Comparison of ENCODE assay signal across 8 cellular contexts in the genomic region with DNA sequence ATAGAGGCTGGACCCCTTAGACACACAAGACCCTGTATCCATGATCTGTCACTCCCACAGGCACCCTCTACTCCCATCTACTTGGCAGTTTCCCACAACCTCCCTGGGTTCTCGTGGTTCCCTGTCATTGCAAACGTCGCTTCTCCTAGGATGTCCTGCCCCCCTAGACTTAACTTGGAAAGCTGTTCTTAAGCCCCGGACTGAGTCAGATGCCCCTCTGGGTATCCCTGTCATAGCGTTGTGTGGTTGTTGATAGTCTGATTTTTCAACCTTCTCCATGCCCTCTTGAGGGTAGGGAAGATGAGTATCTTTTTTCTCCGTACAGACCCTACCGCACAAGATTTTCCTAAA. TPM values are rescaled to one million over a fixed set of nuclear protein-coding genes. Genes with fewer than 3 reads are reported as not detected.
DNase-seq lines count a peak whose midpoint lies in the region; ATAC-seq and TF ChIP-seq lines count a peak whose summit lies in the region.

No MANE protein-coding gene starts in this region.

- H3K36me3 Mint-ChIP-seq in activated T-helper 2 cell treated with anti-CD3 and anti-CD28 coated beads, Interferon-gamma antibody, Interleukin-2, Interleukin-4, amounts not matched to agents 10 μg/mL and 5 μg/mL and 100 μg/mL, durations not matched to agents 14 hours and 24 hours and 36 hours (ENCODE audit: low read depth), result peaks cover 51% of the 10 kb centered on the region

- TF ChIP-seq EP300 in suprapubic skin (IDR thresholded peaks at IDR 0.05), result no peak

- H3K27ac Mint-ChIP-seq in activated T-helper 2 cell treated with anti-CD3 and anti-CD28 coated beads, Interferon-gamma antibody, Interleukin-2, Interleukin-4, amounts not matched to agents 10 μg/mL and 5 μg/mL and 100 μg/mL, durations not matched to agents 14 hours and 24 hours and 36 hours, result peak overlapping the region; percentile 88

- peaks cover 38% of the 10 kb centered on the region for H3K4me1 Mint-ChIP-seq in activated T-helper 2 cell treated with anti-CD3 and anti-CD28 coated beads, Interferon-gamma antibody, Interleukin-2, Interleukin-4, amounts not matched to agents 10 μg/mL and 5 μg/mL and 100 μg/mL, durations not matched to agents 14 hours and 24 hours and 36 hours (ENCODE audit: low read depth)

- peak; percentile 2 for ATAC-seq in HG03342 (IDR thresholded peaks at IDR 0.05; ENCODE audit: unreplicated experiment)

- DNase-seq in NCI-H2171 treated with DMSO at 0.1 percent for 48 hours (lab: John Stamatoyannopoulos, UW) (peak; percentile 49), NCI-H2171 (lab: John Stamatoyannopoulos, UW) (no peak), suprapubic skin (ENCODE audit: low spot score in 2 of 2) (no peak), NCI-H526 (lab: John Stamatoyannopoulos, UW) (no peak), mucosa of gallbladder (ENCODE audit: low spot score) (no peak)
- no peak for DNase-seq in activated T-helper 2 cell treated with anti-CD3 and anti-CD28 coated beads, Interferon-gamma antibody, Interleukin-2, Interleukin-4, amounts not matched to agents 10 μg/mL and 5 μg/mL and 100 μg/mL, durations not matched to agents 14 hours and 24 hours and 36 hours (ENCODE audit: low spot score)

- H3K4me1 ChIP-seq in iPS-18a (ENCODE audit: control insufficient read depth, low read depth, low read length), result peaks cover 17% of the 10 kb centered on the region
- peaks cover 19% of the 10 kb centered on the region for H3K4me1 ChIP-seq in suprapubic skin

- no peaks in the 10 kb centered on the region for H3K27me3 Mint-ChIP-seq in activated T-helper 2 cell treated with anti-CD3 and anti-CD28 coated beads, Interferon-gamma antibody, Interleukin-2, Interleukin-4, amounts not matched to agents 10 μg/mL and 5 μg/mL and 100 μg/mL, durations not matched to agents 14 hours and 24 hours and 36 hours (ENCODE audit: low read depth)

- peak overlapping the region; percentile 86 for H3K4me3 Mint-ChIP-seq in activated T-helper 2 cell treated with anti-CD3 and anti-CD28 coated beads, Interferon-gamma antibody, Interleukin-2, Interleukin-4, amounts not matched to agents 10 μg/mL and 5 μg/mL and 100 μg/mL, durations not matched to agents 14 hours and 24 hours and 36 hours (ENCODE audit: low read depth)

- intact Hi-C loops in activated T-helper 2 cell treated with anti-CD3 and anti-CD28 coated beads, Interferon-gamma antibody, Interleukin-2, Interleukin-4, amounts not matched to agents 10 μg/mL and 5 μg/mL and 100 μg/mL, durations not matched to agents 14 hours and 24 hours and 36 hours (cut with micrococcal nuclease), result loop anchor here (2.0 to 5.0 kb wide), 2 partner anchors 85 to 219 kb away; partner anchors contain the start of gene YTHDF2

- TF ChIP-seq CTCF in suprapubic skin (IDR thresholded peaks at IDR 0.05), result no peak

- H3K9ac ChIP-seq in iPS-18a (ENCODE audit: low read length), result peak overlapping the region; percentile 98

- no peaks in the 10 kb centered on the region for H3K9me3 ChIP-seq in iPS-18a (ENCODE audit: control insufficient read depth, low read depth, low read length)
- no peaks in the 10 kb centered on the region for H3K9me3 ChIP-seq in suprapubic skin

- H3K27ac ChIP-seq in iPS-18a (ENCODE audit: low read length) (no peak overlapping the region), suprapubic skin (peak overlapping the region; percentile 87)

- H3K36me3 ChIP-seq in iPS-18a (ENCODE audit: control insufficient read depth, low read depth, low read length), result peaks cover under 1% of the 10 kb centered on the region
- peaks cover 26% of the 10 kb centered on the region for H3K36me3 ChIP-seq in suprapubic skin

- H3K9me3 Mint-ChIP-seq in activated T-helper 2 cell treated with anti-CD3 and anti-CD28 coated beads, Interferon-gamma antibody, Interleukin-2, Interleukin-4, amounts not matched to agents 10 μg/mL and 5 μg/mL and 100 μg/mL, durations not matched to agents 14 hours and 24 hours and 36 hours, result no peaks in the 10 kb centered on the region

- peak overlapping the region; percentile 99 for H3K4me3 ChIP-seq in iPS-18a (ENCODE audit: low read length)
- peak overlapping the region; percentile 64 for H3K4me3 ChIP-seq in suprapubic skin

- no peak for TF ChIP-seq POLR2A in suprapubic skin (IDR thresholded peaks at IDR 0.05)

- no peaks in the 10 kb centered on the region for H3K27me3 ChIP-seq in iPS-18a (ENCODE audit: control insufficient read depth, insufficient read depth, low read length)
- H3K27me3 ChIP-seq in suprapubic skin, result no peaks in the 10 kb centered on the region

- 7% methylated on average over 7 of the region's 7 CpGs for WGBS in suprapubic skin

RNA-seq across cellular contexts. Expression of gene RCC1, which starts 11.8 kb away (rescaled TPM):
- 128 and 136 TPM in 2 replicates for total RNA-seq in activated T-helper 2 cell treated with anti-CD3 and anti-CD28 coated beads, Interferon-gamma antibody, Interleukin-2, Interleukin-4, amounts not matched to agents 10 μg/mL and 5 μg/mL and 100 μg/mL, durations not matched to agents 14 hours and 24 hours and 36 hours
- total RNA-seq in suprapubic skin (10 to 100 TPM; 19.8 to 36.8 (median 25.3) TPM), mucosa of gallbladder (30.3 TPM)

RNA-seq across cellular contexts. Expression of gene TRNAU1AP, which starts 35.3 kb away (rescaled TPM):
- 49.4 and 55.4 TPM in 2 replicates for total RNA-seq in activated T-helper 2 cell treated with anti-CD3 and anti-CD28 coated beads, Interferon-gamma antibody, Interleukin-2, Interleukin-4, amounts not matched to agents 10 μg/mL and 5 μg/mL and 100 μg/mL, durations not matched to agents 14 hours and 24 hours and 36 hours
- 10 to 100 TPM; 17.6 to 36.7 (median 21.5) TPM for total RNA-seq in suprapubic skin
- total RNA-seq in mucosa of gallbladder, result 19.3 TPM
